In genomic region chr12:51270067-51270846, GRCh38 we compare ENCODE assay signal across 1 cellular context.
TF ChIP-seq lines count a peak whose summit lies in the region.

Gene SMAGP, minus strand, starts transcription at chr12:51270415. Its CDS starts 1,137 bp downstream, at chr12:51269278.

TF ChIP-seq in HepG2, 621 proteins besides CTCF, POLR2A, EP300 and RAD21 (continued from another document and continues in another):
- TF ChIP-seq ZNF407 (CRISPR knock-in tag; IDR thresholded peaks at IDR 0.05; ENCODE audit: not compliant biosample characterization) (peak; percentile 99), ZNF33B (CRISPR knock-in tag; IDR thresholded peaks at IDR 0.05) (no peak), EHMT2 (IDR thresholded peaks at IDR 0.05; ENCODE audit: borderline replicate concordance, low read depth, low read length) (no peak), NAIF1 (CRISPR knock-in tag; IDR thresholded peaks at IDR 0.05; ENCODE audit: borderline replicate concordance) (no peak; the same call in 1 of the 2 replicates), ZNF598 (CRISPR knock-in tag; IDR thresholded peaks at IDR 0.05; ENCODE audit: borderline replicate concordance) (no peak), TOE1 (CRISPR knock-in tag; IDR thresholded peaks at IDR 0.05) (no peak), ZFP62 (CRISPR knock-in tag; IDR thresholded peaks at IDR 0.05) (no peak), AGO1 (IDR thresholded peaks at IDR 0.05; ENCODE audit: low read depth, low read length, poor library complexity, severe bottlenecking) (no peak), ARID4A (CRISPR knock-in tag; IDR thresholded peaks at IDR 0.05; ENCODE audit: borderline replicate concordance) (peak; percentile 66; the same call in 1 of the 2 replicates), HMGA1 (CRISPR knock-in tag; conservative IDR thresholded peaks at IDR 0.05) (no peak), ZNF770 (CRISPR knock-in tag; IDR thresholded peaks at IDR 0.05) (peak; percentile 82; the same call in 1 of the 2 replicates), GPBP1L1 (CRISPR knock-in tag; IDR thresholded peaks at IDR 0.05) (no peak), ZNF850 (CRISPR knock-in tag; conservative IDR thresholded peaks at IDR 0.05) (no peak), ZNF513 (CRISPR knock-in tag; conservative IDR thresholded peaks at IDR 0.05) (no peak), ZFP91 (CRISPR knock-in tag; IDR thresholded peaks at IDR 0.05; ENCODE audit: borderline replicate concordance) (no peak), ZNF101 (CRISPR knock-in tag; IDR thresholded peaks at IDR 0.05; ENCODE audit: borderline replicate concordance, low read depth) (no peak), SRSF9 (IDR thresholded peaks at IDR 0.05; ENCODE audit: borderline replicate concordance, insufficient read depth, low read depth, low read length, poor library complexity, severe bottlenecking) (no peak), YY1 (IDR thresholded peaks at IDR 0.05; ENCODE audit: insufficient read depth, insufficient replicate concordance, low read depth, low read length) (no peak), ZNF383 (CRISPR knock-in tag; IDR thresholded peaks at IDR 0.05; ENCODE audit: borderline replicate concordance) (no peak), TRIM24 (CRISPR knock-in tag; IDR thresholded peaks at IDR 0.05) (no peak), DMTF1 (CRISPR knock-in tag; IDR thresholded peaks at IDR 0.05) (no peak), ZBTB2 (CRISPR knock-in tag; IDR thresholded peaks at IDR 0.05; ENCODE audit: low read depth) (no peak), PHF21A (CRISPR knock-in tag; IDR thresholded peaks at IDR 0.05) (peak; percentile 52; the same call in 1 of the 2 replicates), ZNF235 (CRISPR knock-in tag; IDR thresholded peaks at IDR 0.05; ENCODE audit: borderline replicate concordance) (no peak), ZBTB7B (CRISPR knock-in tag; IDR thresholded peaks at IDR 0.05) (peak; percentile 31; the same call in 1 of the 2 replicates), ZEB1 (IDR thresholded peaks at IDR 0.05; ENCODE audit: insufficient replicate concordance, low read depth) (no peak), FLYWCH1 (CRISPR knock-in tag; IDR thresholded peaks at IDR 0.05) (no peak), TFDP1 (CRISPR knock-in tag; IDR thresholded peaks at IDR 0.05; ENCODE audit: borderline replicate concordance) (peak; percentile 60; the same call in 1 of the 2 replicates), CREM (IDR thresholded peaks at IDR 0.05) (no peak), CREM (CRISPR knock-in tag; IDR thresholded peaks at IDR 0.05) (no peak)
